8 cellular contexts compared by ENCODE assay signal in genomic region chr12:53218551-53219114, GRCh38. TPM values are rescaled to one million over a fixed set of nuclear protein-coding genes. Genes with fewer than 3 reads are reported as not detected.
DNase-seq lines count a peak whose midpoint lies in the region; ATAC-seq and TF ChIP-seq lines count a peak whose summit lies in the region.

No MANE protein-coding gene starts in this region.

- no peak for TF ChIP-seq CTCF in MCF 10A (IDR thresholded peaks at IDR 0.05; ENCODE audit: unreplicated experiment)
- no peak for TF ChIP-seq CTCF in left lung (IDR thresholded peaks at IDR 0.05)

- DNase-seq in activated CD8-positive, alpha-beta memory T cell treated with anti-CD3 and anti-CD28 coated beads, Interleukin-2, amount 10 ng/mL, durations not matched to agents 7 days and 5 days = no peak
- no peak for DNase-seq in activated CD8-positive, alpha-beta memory T cell treated with anti-CD3 and anti-CD28 coated beads, Interleukin-2, amount 50 U/mL, for 4 hours
- DNase-seq in MCF 10A (ENCODE audit: unreplicated experiment) (no peak), left lung (no peak), NCI-H2107 treated with DMSO at 0.1 percent for 48 hours (lab: John Stamatoyannopoulos, UW; ENCODE audit: unreplicated experiment) (no peak), HK-2 (ENCODE audit: unreplicated experiment) (no peak), NCI-H2196 treated with DMSO at 0.1 percent for 48 hours (lab: John Stamatoyannopoulos, UW; ENCODE audit: unreplicated experiment) (no peak)

- H3K9me3 ChIP-seq in left lung = no peaks in the 10 kb centered on the region
- no peaks in the 10 kb centered on the region for H3K9me3 ChIP-seq in thymus (ENCODE audit: control insufficient read depth)

- H3K4me3 ChIP-seq in left lung (peak overlapping the region; percentile 62 to 71), thymus (ENCODE audit: low read length) (peak overlapping the region; percentile 70)

- H3K36me3 ChIP-seq in left lung (peaks cover 0 to 10% of the 10 kb centered on the region in 2 donors), thymus (ENCODE audit: control insufficient read depth, insufficient read depth) (peaks cover 3% of the 10 kb centered on the region)

- no peaks in the 10 kb centered on the region for H3K9me3 Mint-ChIP-seq in activated CD8-positive, alpha-beta memory T cell treated with anti-CD3 and anti-CD28 coated beads, Interleukin-2, amount 10 ng/mL, durations not matched to agents 7 days and 5 days (ENCODE audit: low read depth)
- H3K9me3 Mint-ChIP-seq in MCF 10A (ENCODE audit: unreplicated experiment) = no peaks in the 10 kb centered on the region

- 96% methylated on average over 25 of the region's 25 CpGs for WGBS in thymus

- POLR2A ChIA-PET in MCF 10A (lab: Yijun Ruan, JAX) = interaction anchor here (0.5 to 4.9 kb wide), 10 partner anchors 9 to 161 kb away, joined by 3 to 43 read pairs (median 4); partner anchors contain the start of genes CSAD, ESPL1, MYG1 and PFDN5

- CTCF ChIA-PET in activated CD8-positive, alpha-beta memory T cell treated with anti-CD3 and anti-CD28 coated beads, Interleukin-2, amount 10 ng/mL, durations not matched to agents 7 days and 5 days (lab: Charles Lee) = interaction anchor here (0.8 to 19.8 kb wide), 6 partner anchors 10 to 103 kb away, joined by 3 to 294 read pairs (median 15); partner anchors contain the start of genes AAAS, CSAD, ITGB7 and ZNF740
- CTCF ChIA-PET in MCF 10A (lab: Yijun Ruan, JAX) = interaction anchor here (0.6 to 9.3 kb wide), 9 partner anchors 33 to 238 kb away, joined by 3 to 275 read pairs (median 4); partner anchors contain the start of gene PFDN5

- peaks cover 64% of the 10 kb centered on the region for H3K4me1 Mint-ChIP-seq in activated CD8-positive, alpha-beta memory T cell treated with anti-CD3 and anti-CD28 coated beads, Interleukin-2, amount 10 ng/mL, durations not matched to agents 7 days and 5 days
- H3K4me1 Mint-ChIP-seq in MCF 10A (ENCODE audit: insufficient read depth, unreplicated experiment) = peaks cover 48% of the 10 kb centered on the region

- peaks cover 5% of the 10 kb centered on the region for H3K36me3 Mint-ChIP-seq in activated CD8-positive, alpha-beta memory T cell treated with anti-CD3 and anti-CD28 coated beads, Interleukin-2, amount 10 ng/mL, durations not matched to agents 7 days and 5 days
- peaks cover 24% of the 10 kb centered on the region for H3K36me3 Mint-ChIP-seq in MCF 10A (ENCODE audit: insufficient read depth, unreplicated experiment)

- BruUV-seq in MCF 10A (replicated peaks; lab: Mats Ljungman, UMichigan) = no TSS peak

- intact Hi-C loops in MCF 10A (cut with micrococcal nuclease) (no loop called here), left lung (cut with DNase I) (no loop called here)

- H3K27ac Mint-ChIP-seq in activated CD8-positive, alpha-beta memory T cell treated with anti-CD3 and anti-CD28 coated beads, Interleukin-2, amount 10 ng/mL, durations not matched to agents 7 days and 5 days = peak overlapping the region; percentile 88
- H3K27ac Mint-ChIP-seq in MCF 10A (ENCODE audit: low read depth, unreplicated experiment) = peak overlapping the region; percentile 7

- ATAC-seq in activated CD8-positive, alpha-beta memory T cell treated with anti-CD3 and anti-CD28 coated beads, Interleukin-2, amount 10 ng/mL, durations not matched to agents 7 days and 5 days = no peak
- no peak for ATAC-seq in left lung

- H3K27me3 ChIP-seq in left lung (peaks cover 0 to 15% of the 10 kb centered on the region in 2 donors), thymus (ENCODE audit: control insufficient read depth, insufficient read depth) (peaks cover 13% of the 10 kb centered on the region)

- peak overlapping the region; percentile 86 for H3K4me3 Mint-ChIP-seq in activated CD8-positive, alpha-beta memory T cell treated with anti-CD3 and anti-CD28 coated beads, Interleukin-2, amount 10 ng/mL, durations not matched to agents 7 days and 5 days
- peak overlapping the region; percentile 83 for H3K4me3 Mint-ChIP-seq in MCF 10A (ENCODE audit: unreplicated experiment)

- peak overlapping the region; percentile 97 to 99 for H3K27ac ChIP-seq in left lung
- peak overlapping the region; percentile 64 for H3K27ac ChIP-seq in thymus (ENCODE audit: low read depth)

- H3K4me1 ChIP-seq in left lung (peaks cover 39 to 92% of the 10 kb centered on the region in 2 donors), thymus (ENCODE audit: control insufficient read depth, insufficient read depth, low read length) (peaks cover 6% of the 10 kb centered on the region)

- H3K27me3 Mint-ChIP-seq in activated CD8-positive, alpha-beta memory T cell treated with anti-CD3 and anti-CD28 coated beads, Interleukin-2, amount 10 ng/mL, durations not matched to agents 7 days and 5 days = no peaks in the 10 kb centered on the region
- no peaks in the 10 kb centered on the region for H3K27me3 Mint-ChIP-seq in MCF 10A (ENCODE audit: insufficient read depth, unreplicated experiment)

RNA-seq across cellular contexts. Expression of gene ITGB7, which starts 11.6 kb away (rescaled TPM):
- total RNA-seq in activated CD8-positive, alpha-beta memory T cell treated with anti-CD3 and anti-CD28 coated beads, Interleukin-2, amount 10 ng/mL, durations not matched to agents 7 days and 5 days = 100 to 1,000 TPM; 567 to 729 TPM
- total RNA-seq in MCF 10A (2022) (1.0 and 1.1 TPM in 2 replicates), left lung (10 to 100 TPM in 1 of 2 donors, 1 to 10 TPM in 1; 3.8 to 10.9 TPM)
- 9.5 TPM for polyA plus RNA-seq in thymus

RNA-seq across cellular contexts. Expression of gene RARG, which starts 13.4 kb away (rescaled TPM):
- 10 to 100 TPM; 29.4 to 38.8 TPM for total RNA-seq in activated CD8-positive, alpha-beta memory T cell treated with anti-CD3 and anti-CD28 coated beads, Interleukin-2, amount 10 ng/mL, durations not matched to agents 7 days and 5 days
- 30.9 and 43.7 TPM in 2 replicates for total RNA-seq in MCF 10A (2022)
- 10 to 100 TPM; 38.2 to 38.6 TPM for total RNA-seq in left lung
- polyA plus RNA-seq in thymus = 8.5 TPM

RNA-seq across cellular contexts. Expression of gene CSAD, which starts 37.9 kb away (rescaled TPM):
- 10 to 100 TPM; 19.6 to 28.1 TPM for total RNA-seq in activated CD8-positive, alpha-beta memory T cell treated with anti-CD3 and anti-CD28 coated beads, Interleukin-2, amount 10 ng/mL, durations not matched to agents 7 days and 5 days
- total RNA-seq in MCF 10A (2022) = 22.7 and 30.8 TPM in 2 replicates
- total RNA-seq in left lung = 10 to 100 TPM; 33.1 to 36.3 TPM
- polyA plus RNA-seq in thymus = 61.7 TPM

RNA-seq across cellular contexts. Expression of gene ZNF740, which starts 38.1 kb away (rescaled TPM):
- 10 to 100 TPM; 35.8 to 47.0 TPM for total RNA-seq in activated CD8-positive, alpha-beta memory T cell treated with anti-CD3 and anti-CD28 coated beads, Interleukin-2, amount 10 ng/mL, durations not matched to agents 7 days and 5 days
- total RNA-seq in MCF 10A (2022) (34.9 and 36.2 TPM in 2 replicates), left lung (10 to 100 TPM; 34.6 to 39.2 TPM)
- polyA plus RNA-seq in thymus = 10.3 TPM

RNA-seq across cellular contexts. Expression of gene ESPL1, which starts 49.5 kb away (rescaled TPM):
- total RNA-seq in activated CD8-positive, alpha-beta memory T cell treated with anti-CD3 and anti-CD28 coated beads, Interleukin-2, amount 10 ng/mL, durations not matched to agents 7 days and 5 days = 100 to 1,000 TPM in 1 of 2 experiments, 10 to 100 TPM in 1; 99.0 to 137 TPM
- total RNA-seq in MCF 10A (2022) = 9.8 and 12.1 TPM in 2 replicates
- 1 to 10 TPM; 2.8 to 4.1 TPM for total RNA-seq in left lung
- 1.7 TPM for polyA plus RNA-seq in thymus

Comparison
In these comparisons a context has a peak if more than half of its experiments do, and no peak if none do; other contexts are left out.
1. RNA of gene ITGB7, which starts 11.6 kb away (total RNA-seq): 567 to 729 TPM in activated CD8-positive, alpha-beta memory T cell treated with anti-CD3 and anti-CD28 coated beads, Interleukin-2, amount 10 ng/mL, durations not matched to agents 7 days and 5 days; 3.8 to 10.9 TPM in left lung and 1.0 to 1.1 TPM in MCF 10A; every median in the first group is over 10 times any median in the second.